19 cellular contexts compared by ENCODE assay signal in genomic region chr2:201972621-201973255, GRCh38.
DNase-seq lines count a peak whose midpoint lies in the region; ATAC-seq and TF ChIP-seq lines count a peak whose summit lies in the region.
"Had no signal": no experiment of that assay in that cellular context is flagged by ENCODE, and none has a peak within 500 bp of the region (broad histone marks: within the 10 kb centered on the region; RNA-seq: fewer than 3 reads in every experiment).

No MANE protein-coding gene starts in this region.

- peak; percentile 85 for ATAC-seq in GM23338
- no peak for ATAC-seq in HG03571 (IDR thresholded peaks at IDR 0.05; ENCODE audit: unreplicated experiment)
- ATAC-seq: GM12878 had no signal

- H3K9me2 ChIP-seq in GM23338 (ENCODE audit: insufficient read depth): peaks cover 9% of the 10 kb centered on the region; the same call in 1 of the 2 replicates

- H3K27me3 Mint-ChIP-seq in GM23338 (ENCODE audit: insufficient read depth, low read depth, poor library complexity) (peaks cover 14% of the 10 kb centered on the region), brain (peaks cover 5% of the 10 kb centered on the region), neural progenitor cell (ENCODE audit: insufficient read depth, low read depth) (peaks cover 13% of the 10 kb centered on the region)

- H3K9me3 Mint-ChIP-seq in GM23338 (peaks cover 16% of the 10 kb centered on the region; the same call in 2 of the 3 replicates), brain (peaks cover 0 to 4% (median 2%) of the 10 kb centered on the region in 5 experiments), neural progenitor cell (peaks cover 8% of the 10 kb centered on the region)

- in situ Hi-C loops in G401 (cut with HindIII; ENCODE audit: low sequenced_read_pairs): no loop called here

- H3K36me3 ChIP-seq in GM23338 (ENCODE audit: insufficient read depth) (no peaks in the 10 kb centered on the region; the same call in 1 of the 2 replicates), neural progenitor cell (no peaks in the 10 kb centered on the region)
- H3K36me3 ChIP-seq: Peyer's patch had no signal

- peak overlapping the region; percentile 51 for H3K4me3 ChIP-seq in GM23338
- peak overlapping the region; percentile 21; the same call in 1 of the 2 replicates for H3K4me3 ChIP-seq in iPS-18c (ENCODE audit: insufficient read depth, low read depth, low read length)
- H3K4me3 ChIP-seq in neural progenitor cell: peak overlapping the region; percentile 25
- H3K4me3 ChIP-seq: GM12878, GM23248, Peyer's patch had no signal

- H3K4me2 ChIP-seq in GM23338 (peak overlapping the region; percentile 92), neural progenitor cell (peak overlapping the region; percentile 72)

- H3K4me1 ChIP-seq in GM23338 (ENCODE audit: insufficient read depth) (peaks cover 60% of the 10 kb centered on the region), neural progenitor cell (peaks cover 67% of the 10 kb centered on the region)

- H4K20me1 ChIP-seq in GM23338 (replicated peaks; ENCODE audit: insufficient read depth) (no peaks in the 10 kb centered on the region), neural progenitor cell (ENCODE audit: low read depth) (no peaks in the 10 kb centered on the region)

- H3K36me3 Mint-ChIP-seq in GM23338 (ENCODE audit: low read depth): peaks cover 42% of the 10 kb centered on the region
- no peaks in the 10 kb centered on the region for H3K36me3 Mint-ChIP-seq in brain
- H3K36me3 Mint-ChIP-seq in neural progenitor cell: no peaks in the 10 kb centered on the region

- DNase-seq in GM23338 (ENCODE audit: low spot score): peak; percentile 90
- DNase-seq in neural progenitor cell (ENCODE audit: low spot score): peak; percentile 75
- no peak for DNase-seq in stimulated activated CD4-positive, alpha-beta T cell treated with anti-CD3 and anti-CD28 coated beads, Interleukin-4, amount 100 ng/mL, for 24 hours
- DNase-seq in G401 (ENCODE audit: low spot score): no peak
- no peak for DNase-seq in midbrain (lab: John Stamatoyannopoulos, UW)
- DNase-seq: COR-L47, GM23248, Karpas-422, NCI-H1105 treated with DMSO at 0.1 percent for 48 hours, NCI-H187 treated with DMSO at 0.1 percent for 48 hours, NCI-H2171, NCI-H446 treated with DMSO at 0.1 percent for 48 hours, Peyer's patch, Right ventricle myocardium superior had no signal

- H2AFZ ChIP-seq in GM23338 (no peak overlapping the region), neural progenitor cell (replicated peaks) (no peak overlapping the region)
- H2AFZ ChIP-seq: GM23248 had no signal

- H3K4me1 Mint-ChIP-seq in GM23338 (peaks cover 73% of the 10 kb centered on the region), brain (peaks cover 63% of the 10 kb centered on the region), neural progenitor cell (peaks cover 68% of the 10 kb centered on the region)

- H3K79me2 ChIP-seq in GM23338 (replicated peaks; ENCODE audit: insufficient read depth): peaks cover 37% of the 10 kb centered on the region
- H3K79me2 ChIP-seq in neural progenitor cell (ENCODE audit: low read depth): peaks cover 38% of the 10 kb centered on the region

- H3K27me3 ChIP-seq in GM23338 (ENCODE audit: insufficient read depth) (no peaks in the 10 kb centered on the region), neural progenitor cell (no peaks in the 10 kb centered on the region)
- H3K27me3 ChIP-seq: Peyer's patch had no signal

- H3K4me3 Mint-ChIP-seq in GM23338 (peak overlapping the region; percentile 60), brain (no peak overlapping the region), neural progenitor cell (peak overlapping the region; percentile 41)

- no peak for TF ChIP-seq CTCF in GM23338 (conservative IDR thresholded peaks at IDR 0.05; ENCODE audit: low read depth in 2 of 2)
- TF ChIP-seq CTCF in brain (conservative IDR thresholded peaks at IDR 0.05): no peak
- no peak for TF ChIP-seq CTCF in neural progenitor cell (IDR thresholded peaks at IDR 0.05)

- H3F3A ChIP-seq in GM23338 (replicated peaks; ENCODE audit: low read depth) (peaks cover 13% of the 10 kb centered on the region), neural progenitor cell (ENCODE audit: low read depth) (peaks cover 73% of the 10 kb centered on the region)

- H3K27ac ChIP-seq in GM23338 (ENCODE audit: low read depth) (peak overlapping the region; percentile 100), neural progenitor cell (peak overlapping the region; percentile 86)
- H3K27ac ChIP-seq: C4-2B, GM23248, Peyer's patch had no signal

- H3K9me3 ChIP-seq in iPS-18c (ENCODE audit: control insufficient read depth, insufficient read depth, low read length) (no peaks in the 10 kb centered on the region), neural progenitor cell (ENCODE audit: low read depth) (no peaks in the 10 kb centered on the region)
- H3K9me3 ChIP-seq: Peyer's patch had no signal

- H3K27ac Mint-ChIP-seq in GM23338 (peak overlapping the region; percentile 93), brain (peak overlapping the region in 4 of 5 experiments; percentile 66 to 85 (median 78)), neural progenitor cell (peak overlapping the region; percentile 42)

- no peak overlapping the region for H3K9ac ChIP-seq in neural progenitor cell
- H3K9ac ChIP-seq: GM23248 had no signal

TF ChIP-seq in GM23338, 12 proteins besides CTCF, POLR2A, EP300 and RAD21 (continues in another document):
- peak; percentile 96 for TF ChIP-seq NANOG (IDR thresholded peaks at IDR 0.05; ENCODE audit: borderline replicate concordance)
- TF ChIP-seq JUNB (IDR thresholded peaks at IDR 0.05; ENCODE audit: unreplicated experiment): peak; percentile 28
- TF ChIP-seq CREB1 (CRISPR knock-in tag; IDR thresholded peaks at IDR 0.05; ENCODE audit: low read depth): peak; percentile 41
- TF ChIP-seq ZNF114 (CRISPR knock-in tag; IDR thresholded peaks at IDR 0.05): peak; percentile 52; the same call in 1 of the 2 replicates
- peak; percentile 84 for TF ChIP-seq ZNF462 (CRISPR knock-in tag; IDR thresholded peaks at IDR 0.05)
- TF ChIP-seq POLR2AphosphoS5 (IDR thresholded peaks at IDR 0.05; ENCODE audit: low read depth): peak; percentile 32; the same call in 1 of the 2 replicates

Comparison
In these comparisons a context has a peak if more than half of its experiments do, and no peak if none do; other contexts are left out.
1. DNase-seq: peak in GM23338 (single experiment) and neural progenitor cell (single experiment); none in stimulated activated CD4-positive, alpha-beta T cell treated with anti-CD3 and anti-CD28 coated beads, Interleukin-4, amount 100 ng/mL, for 24 hours (single experiment), G401 (single experiment) and midbrain (single experiment).
2. H3K27ac Mint-ChIP-seq: peak in every context shown above with its lines; median percentile 93 in GM23338; 78 in brain; 42 in neural progenitor cell.
3. H3K4me3 Mint-ChIP-seq: peak in GM23338 (single experiment) and neural progenitor cell (single experiment); none in brain (0 of 5).
4. Peak in every context shown above with its lines, with median percentiles within 50 percentile points of each other: H3K4me3 ChIP-seq.